ENCODE assay signal across 9 cellular contexts in the genomic region with DNA sequence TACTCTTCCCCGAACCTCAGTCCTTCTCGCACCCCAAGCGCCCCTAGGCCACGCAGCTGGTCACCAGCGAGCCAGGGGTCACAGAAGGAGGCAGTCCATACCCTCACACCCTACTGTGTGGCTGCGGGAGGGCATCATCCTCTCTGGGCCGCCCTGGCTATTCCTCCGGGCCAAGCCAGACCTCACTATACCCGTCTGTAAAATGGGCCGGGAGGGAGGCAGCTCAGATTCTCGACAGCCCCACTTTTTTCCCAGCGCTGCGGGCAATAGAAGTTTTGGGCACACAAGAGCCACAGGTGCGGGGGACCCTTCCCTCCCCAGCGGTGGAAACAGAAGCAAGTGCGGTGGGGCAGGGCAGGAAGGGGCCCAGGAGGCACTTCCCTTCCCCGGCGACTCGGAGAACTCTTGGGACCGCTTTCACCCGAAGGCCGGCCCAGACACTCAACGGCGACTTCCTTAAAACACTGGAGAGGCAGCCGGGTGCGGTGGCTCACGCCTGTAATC. TPM values are rescaled to one million over a fixed set of nuclear protein-coding genes. Genes with fewer than 3 reads are reported as not detected.
A peak's percentile ranks its signal among the peaks of the same experiment; 100 is the strongest.
DNase-seq lines count a peak whose midpoint lies in the region; ATAC-seq, FAIRE-seq and TF ChIP-seq lines count a peak whose summit lies in the region.
"Had no signal": no experiment of that assay in that cellular context is flagged by ENCODE, and none has a peak within 500 bp of the region (broad histone marks: within the 10 kb centered on the region; RNA-seq: fewer than 3 reads in every experiment).

No MANE protein-coding gene starts in this region.

- no peaks in the 10 kb centered on the region for H3K9me3 ChIP-seq in A549
- H3K9me3 ChIP-seq in lower lobe of right lung: no peaks in the 10 kb centered on the region

- DNase-seq in A549 (ENCODE audit: low read depth in 1 of 2, low spot score in 1 of 2) (no peak), KBM-7 (peak; percentile 85), lower lobe of right lung (peak; percentile 86), NCI-H2081 (lab: John Stamatoyannopoulos, UW) (no peak), NCI-H1694 treated with DMSO at 0.1 percent for 48 hours (lab: John Stamatoyannopoulos, UW) (no peak), inferior parietal cortex (ENCODE audit: extremely low spot score) (no peak)
- peak; percentile 35 for DNase-seq in activated naive CD8-positive, alpha-beta T cell treated with anti-CD3 and anti-CD28 coated beads, Interleukin-2, amount 50 U/mL, for 24 hours

- H3K27ac Mint-ChIP-seq in activated naive CD8-positive, alpha-beta T cell treated with anti-CD3 and anti-CD28 coated beads, Interleukin-2, amount 50 U/mL, for 24 hours: peak overlapping the region; percentile 42
- H3K27ac Mint-ChIP-seq: mesothelial cell of epicardium had no signal

- no peak for TF ChIP-seq POLR2A in A549 (IDR thresholded peaks at IDR 0.05; ENCODE audit: low read length)

- no peak for TF ChIP-seq RAD21 in A549 (conservative IDR thresholded peaks at IDR 0.05 in 1 of 2, IDR thresholded peaks at IDR 0.05 in 1 of 2)

- in situ Hi-C loops in KBM-7 (cut with MboI; ENCODE audit: low pct_unique_long_range_greater_than_20kb, low sequenced_read_pairs): no loop called here

- POLR2A ChIA-PET in A549 (lab: Yijun Ruan, JAX): no interaction called here

- peaks cover 27% of the 10 kb centered on the region for H3K4me1 Mint-ChIP-seq in activated naive CD8-positive, alpha-beta T cell treated with anti-CD3 and anti-CD28 coated beads, Interleukin-2, amount 50 U/mL, for 24 hours

- peak overlapping the region; percentile 97 for H3K4me2 ChIP-seq in A549

- H3K27me3 Mint-ChIP-seq in activated naive CD8-positive, alpha-beta T cell treated with anti-CD3 and anti-CD28 coated beads, Interleukin-2, amount 50 U/mL, for 24 hours: no peaks in the 10 kb centered on the region

- H3K27ac ChIP-seq in A549 (peak overlapping the region; percentile 90 to 93), lower lobe of right lung (peak overlapping the region; percentile 91)

- WGBS in A549 (ENCODE audit: missing lambda C conversion rate): 71% methylated on average over 23 of the region's 27 CpGs

- intact Hi-C loops in lower lobe of right lung (cut with DNase I): no loop called here

- no peaks in the 10 kb centered on the region for H3K27me3 ChIP-seq in lower lobe of right lung (ENCODE audit: low read depth)

- H3K4me1 ChIP-seq in A549 (peaks cover 31% of the 10 kb centered on the region), lower lobe of right lung (peaks cover 42% of the 10 kb centered on the region)

- peaks cover 14% of the 10 kb centered on the region for H3K36me3 Mint-ChIP-seq in activated naive CD8-positive, alpha-beta T cell treated with anti-CD3 and anti-CD28 coated beads, Interleukin-2, amount 50 U/mL, for 24 hours (ENCODE audit: low read depth)

- no peaks in the 10 kb centered on the region for H3K9me3 Mint-ChIP-seq in activated naive CD8-positive, alpha-beta T cell treated with anti-CD3 and anti-CD28 coated beads, Interleukin-2, amount 50 U/mL, for 24 hours
- H3K9me3 Mint-ChIP-seq: mesothelial cell of epicardium had no signal

- CTCF ChIA-PET in A549 (lab: Yijun Ruan, JAX): interaction anchor here (2.0 to 17.1 kb wide), 3 partner anchors 57 to 132 kb away, joined by 8 to 493 read pairs (median 9); partner anchors contain the start of gene CCDC124

- peaks cover 5% of the 10 kb centered on the region for H3K36me3 ChIP-seq in lower lobe of right lung

- no peak for FAIRE-seq in A549 (lab: Jason Lieb, UNC)

- peak overlapping the region; percentile 100 for H3K4me3 ChIP-seq in A549
- H3K4me3 ChIP-seq in lower lobe of right lung: peak overlapping the region; percentile 87

- no peak for ATAC-seq in A549
- no peak for ATAC-seq in activated naive CD8-positive, alpha-beta T cell treated with anti-CD3 and anti-CD28 coated beads, Interleukin-2, amount 50 U/mL, for 24 hours
- peak in 1 of 2 donors; percentile 2 for ATAC-seq in lower lobe of right lung
- ATAC-seq in HG02840 (IDR thresholded peaks at IDR 0.05; ENCODE audit: low FRiP score, unreplicated experiment): no peak

- TF ChIP-seq CTCF in A549 (IDR thresholded peaks at IDR 0.05): no peak
- TF ChIP-seq CTCF in lower lobe of right lung (IDR thresholded peaks at IDR 0.05): no peak

- TF ChIP-seq EP300 in A549 (IDR thresholded peaks at IDR 0.05): no peak

- H3K4me3 Mint-ChIP-seq in activated naive CD8-positive, alpha-beta T cell treated with anti-CD3 and anti-CD28 coated beads, Interleukin-2, amount 50 U/mL, for 24 hours: peak overlapping the region; percentile 88

TF ChIP-seq in A549, 52 proteins besides CTCF, POLR2A, EP300 and RAD21:
- peak; percentile 80; the same call in 1 of the 2 replicates for TF ChIP-seq HDAC2 (IDR thresholded peaks at IDR 0.05)
- TF ChIP-seq CHD4 (IDR thresholded peaks at IDR 0.05; ENCODE audit: borderline replicate concordance): peak; percentile 56; the same call in 1 of the 2 replicates
- no peak for TF ChIP-seq TFCP2L1 (CRISPR knock-in tag; IDR thresholded peaks at IDR 0.05)
- no peak for TF ChIP-seq PHF8 (IDR thresholded peaks at IDR 0.05; ENCODE audit: borderline replicate concordance, low read depth)
- 0 out of 2 replicates have a peak, but pooled peaks have one; percentile 1 for TF ChIP-seq MAX (IDR thresholded peaks at IDR 0.05)
- peak; percentile 92; the same call in 1 of the 2 replicates for TF ChIP-seq KDM1A (IDR thresholded peaks at IDR 0.05; ENCODE audit: low read depth)

RNA-seq across cellular contexts. Expression of gene ARRDC2, which starts 5.6 kb away (rescaled TPM):
- polyA plus RNA-seq in A549 (2011; rRNA removed) (11.2 and 14.5 TPM in 2 replicates), A549 (2017; fragmentation: RNase III; extraction: RNeasy Plus Mini Kit Qiagen cat#74134 plus additional on column Dnase treatment) (14.8 to 15.2 TPM (median 15.0 TPM) in 3 replicates)
- polyA plus RNA-seq in A549 (2012; cell fraction: cytosol; rRNA removed): 20.2 and 31.4 TPM in 2 replicates
- polyA plus RNA-seq in A549 (2012; cell fraction: nucleus; rRNA removed): 59.5 and 87.8 TPM in 2 replicates
- polyA minus RNA-seq in A549 (2011; rRNA and poly(A)+ RNA removed): 5.6 and 7.9 TPM in 2 replicates
- total RNA-seq in lower lobe of right lung: 89.4 TPM

RNA-seq across cellular contexts. Expression of gene KCNN1, which starts 35.5 kb away (rescaled TPM):
- polyA plus RNA-seq in A549 (2011; rRNA removed): 0.20 and 0.43 TPM in 2 replicates
- polyA plus RNA-seq in A549 (2012; cell fraction: cytosol; rRNA removed): 0.62 and 0.69 TPM in 2 replicates
- 0.28 and 0.89 TPM in 2 replicates for polyA plus RNA-seq in A549 (2012; cell fraction: nucleus; rRNA removed)
- 0.56 to 0.85 TPM (median 0.69 TPM) in 3 replicates for polyA plus RNA-seq in A549 (2017; fragmentation: RNase III; extraction: RNeasy Plus Mini Kit Qiagen cat#74134 plus additional on column Dnase treatment)
- polyA minus RNA-seq in A549 (2011; rRNA and poly(A)+ RNA removed): 0.37 and 0.63 TPM in 2 replicates
- total RNA-seq in lower lobe of right lung: not detected

Comparison
In these comparisons a context has a peak if more than half of its experiments do, and no peak if none do; other contexts are left out.
1. DNase-seq: peak in KBM-7 (single experiment), activated naive CD8-positive, alpha-beta T cell treated with anti-CD3 and anti-CD28 coated beads, Interleukin-2, amount 50 U/mL, for 24 hours (single experiment) and lower lobe of right lung (single experiment); none in A549 (0 of 2), NCI-H2081 (0 of 2), NCI-H1694 treated with DMSO at 0.1 percent for 48 hours (single experiment) and inferior parietal cortex (single experiment).